Comparison of ENCODE assay signal across 16 cellular contexts in the genomic region with DNA sequence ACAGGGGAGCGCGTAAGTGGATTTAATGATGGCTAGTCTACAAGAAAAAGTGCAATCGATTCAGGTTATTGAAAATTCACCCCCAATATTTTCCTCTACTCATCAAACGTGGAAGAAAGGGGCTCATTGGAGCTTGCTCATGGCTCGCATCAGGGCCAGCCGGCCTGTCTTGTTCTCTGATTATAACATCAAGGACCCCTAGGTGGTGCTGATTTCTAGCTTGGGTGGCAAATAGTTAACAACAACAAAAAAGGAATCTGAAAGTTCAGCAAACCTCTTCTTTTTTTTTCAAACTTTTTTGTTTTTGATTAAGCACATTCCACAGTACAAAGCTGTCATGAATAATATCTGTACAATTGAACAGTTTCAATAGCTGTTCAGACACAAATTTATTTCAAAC. TPM values are rescaled to one million over a fixed set of nuclear protein-coding genes. Genes with fewer than 3 reads are reported as not detected.
A peak's percentile ranks its signal among the peaks of the same experiment; 100 is the strongest.
DNase-seq lines count a peak whose midpoint lies in the region; FAIRE-seq and TF ChIP-seq lines count a peak whose summit lies in the region.
"Had no signal": no experiment of that assay in that cellular context is flagged by ENCODE, and none has a peak within 500 bp of the region (broad histone marks: within the 10 kb centered on the region; RNA-seq: fewer than 3 reads in every experiment).

No MANE protein-coding gene starts in this region.

- H3K27me3 Mint-ChIP-seq in neural progenitor cell (ENCODE audit: insufficient read depth, low read depth) = peaks cover under 1% of the 10 kb centered on the region
- H3K27me3 Mint-ChIP-seq: brain; CD4-positive, alpha-beta T cell had no signal

- H3K4me3 Mint-ChIP-seq in neural progenitor cell = no peak overlapping the region
- H3K4me3 Mint-ChIP-seq: brain; CD4-positive, alpha-beta T cell; T-helper 17 cell had no signal

- intact Hi-C loops in kidney (cut with DNase I) = no loop called here

- no peaks in the 10 kb centered on the region for H3K79me2 ChIP-seq in neural progenitor cell (ENCODE audit: low read depth)
- H3K79me2 ChIP-seq: hepatocyte had no signal

- no peak overlapping the region for H3K27ac Mint-ChIP-seq in neural progenitor cell
- H3K27ac Mint-ChIP-seq: brain; CD4-positive, alpha-beta T cell; T-helper 17 cell had no signal

- in situ Hi-C loops in astrocyte of the spinal cord (cut with HindIII; ENCODE audit: low sequenced_read_pairs) = no loop called here

- no peaks in the 10 kb centered on the region for H3K27me3 ChIP-seq in neural progenitor cell
- H3K27me3 ChIP-seq: hepatocyte had no signal

- no peak overlapping the region for H3K9ac ChIP-seq in neural progenitor cell
- no peak overlapping the region for H3K9ac ChIP-seq in kidney (ENCODE audit: low read length in 2 of 2)

- H3F3A ChIP-seq in neural progenitor cell (ENCODE audit: low read depth) = no peaks in the 10 kb centered on the region

- H3K4me3 ChIP-seq in astrocyte of the spinal cord (ENCODE audit: low read depth, low read length) = no peak overlapping the region
- no peak overlapping the region for H3K4me3 ChIP-seq in neural progenitor cell
- no peak overlapping the region for H3K4me3 ChIP-seq in kidney (ENCODE audit: low read length in 2 of 2)
- H3K4me3 ChIP-seq: hepatocyte, lung, thoracic aorta had no signal

- H3K27ac ChIP-seq in neural progenitor cell (no peak overlapping the region), kidney (ENCODE audit: low read depth in 2 of 2, low read length in 2 of 2) (no peak overlapping the region)
- H3K27ac ChIP-seq: hepatocyte, thoracic aorta had no signal

- H3K9me3 ChIP-seq in neural progenitor cell (ENCODE audit: low read depth) (no peaks in the 10 kb centered on the region), kidney (ENCODE audit: control insufficient read depth in 1 of 2, low read length in 2 of 2) (no peaks in the 10 kb centered on the region)
- H3K9me3 ChIP-seq: thoracic aorta had no signal

- H3K36me3 Mint-ChIP-seq in neural progenitor cell = no peaks in the 10 kb centered on the region
- H3K36me3 Mint-ChIP-seq: brain had no signal

- TF ChIP-seq CTCF in astrocyte of the spinal cord (IDR thresholded peaks at IDR 0.05; ENCODE audit: low read depth, low read length) (peak; percentile 43), neural progenitor cell (IDR thresholded peaks at IDR 0.05) (peak; percentile 53), kidney (IDR thresholded peaks at IDR 0.05; ENCODE audit: borderline replicate concordance, extremely low read depth, insufficient read depth) (no peak)

- H3K4me1 ChIP-seq in neural progenitor cell (no peaks in the 10 kb centered on the region), kidney (ENCODE audit: control insufficient read depth in 1 of 2, insufficient read depth in 1 of 2, low read depth in 1 of 2, low read length in 2 of 2) (no peaks in the 10 kb centered on the region)

- H3K36me3 ChIP-seq in neural progenitor cell (no peaks in the 10 kb centered on the region), kidney (ENCODE audit: control insufficient read depth in 1 of 2, insufficient read depth in 2 of 2, low read length in 2 of 2) (no peaks in the 10 kb centered on the region)
- H3K36me3 ChIP-seq: thoracic aorta had no signal

- H3K4me1 Mint-ChIP-seq in neural progenitor cell = no peaks in the 10 kb centered on the region
- H3K4me1 Mint-ChIP-seq: brain had no signal

- peaks cover 3% of the 10 kb centered on the region for H3K9me3 Mint-ChIP-seq in neural progenitor cell
- H3K9me3 Mint-ChIP-seq: CD4-positive, alpha-beta T cell had no signal

- H4K20me1 ChIP-seq in neural progenitor cell (ENCODE audit: low read depth) = no peaks in the 10 kb centered on the region

- H3K4me2 ChIP-seq in neural progenitor cell = no peak overlapping the region
- H3K4me2 ChIP-seq: hepatocyte had no signal

- TF ChIP-seq POLR2A in GM12891 (IDR thresholded peaks at IDR 0.05; ENCODE audit: low read depth, low read length) = no peak

- FAIRE-seq in GM12891 (lab: Jason Lieb, UNC) = no peak
- FAIRE-seq in kidney (lab: Jason Lieb, UNC) = no peak
- FAIRE-seq: endometrium had no signal

- DNase-seq in GM12891 (ENCODE audit: insufficient read length, low spot score) (peak; percentile 35), Kasumi-1 (lab: John Stamatoyannopoulos, UW) (peak; percentile 4 to 21), astrocyte of the spinal cord (ENCODE audit: low read depth, low spot score) (no peak), neural progenitor cell (ENCODE audit: low spot score) (peak; percentile 50), kidney (no peak), HPDE6-E6E7 (ENCODE audit: extremely low spot score) (no peak), epidermal melanocyte (ENCODE audit: insufficient read length, low spot score) (no peak)
- DNase-seq: activated CD4-positive, alpha-beta T cell treated with anti-CD3 and anti-CD28 coated beads, Interleukin-2, amount 50 U/mL, for 48 hours; CD4-positive, alpha-beta T cell; GDM1; T-helper 17 cell had no signal

- peak overlapping the region; percentile 30 for H2AFZ ChIP-seq in neural progenitor cell (replicated peaks)
- H2AFZ ChIP-seq: hepatocyte had no signal

TF ChIP-seq in GM12891, 5 proteins besides CTCF, POLR2A, EP300 and RAD21:
- TF ChIP-seq SPI1 (IDR thresholded peaks at IDR 0.05; ENCODE audit: low read depth, low read length) (no peak), PAX5 (IDR thresholded peaks at IDR 0.05; ENCODE audit: insufficient read depth, low read length, severe bottlenecking) (no peak), POU2F2 (IDR thresholded peaks at IDR 0.05; ENCODE audit: low read depth, low read length) (no peak), TAF1 (IDR thresholded peaks at IDR 0.05; ENCODE audit: low read depth, low read length) (no peak), POLR2AphosphoS5 (IDR thresholded peaks at IDR 0.05; ENCODE audit: low read depth, low read length) (no peak)

RNA-seq across cellular contexts. Expression of a gene that starts 35.8 kb away (rescaled TPM):
- 293 TPM for polyA plus RNA-seq in GM12891 (2012; ENCODE audit: low read depth, missing spikeins)
- total RNA-seq in neural progenitor cell (ENCODE audit: low replicate concordance) (147 and 183 TPM in 2 replicates), kidney (243 TPM)
- polyA plus RNA-seq in kidney (ENCODE audit: insufficient read depth, low read depth, low replicate concordance) = 910 TPM

Comparison
In these comparisons a context has a peak if more than half of its experiments do, and no peak if none do; other contexts are left out.
1. DNase-seq: peak in GM12891 (single experiment), Kasumi-1 (2 of 2) and neural progenitor cell (single experiment); none in astrocyte of the spinal cord (single experiment), kidney (single experiment), HPDE6-E6E7 (single experiment) and epidermal melanocyte (single experiment).